Comparison of ENCODE assay signal across 15 cellular contexts in genomic region chr15:99635794-99636193, GRCh38.
A peak's percentile ranks its signal among the peaks of the same experiment; 100 is the strongest.
DNase-seq lines count a peak whose midpoint lies in the region; ATAC-seq and TF ChIP-seq lines count a peak whose summit lies in the region.
"Had no signal": no experiment of that assay in that cellular context is flagged by ENCODE, and none has a peak within 500 bp of the region (broad histone marks: within the 10 kb centered on the region; RNA-seq: fewer than 3 reads in every experiment).

No MANE protein-coding gene starts in this region.

- no peaks in the 10 kb centered on the region for H3K9me3 ChIP-seq in lung (ENCODE audit: control insufficient read depth in 2 of 2, insufficient read depth in 1 of 2, low read length in 1 of 2)
- H3K9me3 ChIP-seq: ascending aorta had no signal

- WGBS in lung, 2 donors = 73 to 95% methylated on average over 5 of the region's 5 CpGs

- H3K27me3 Mint-ChIP-seq in activated CD4-positive, alpha-beta T cell treated with anti-CD3 and anti-CD28 coated beads for 36 hours = no peaks in the 10 kb centered on the region

- H3K4me1 ChIP-seq in lung (ENCODE audit: control insufficient read depth in 2 of 2, insufficient read depth in 2 of 2, low read length in 2 of 2) = peaks cover 0 to 16% of the 10 kb centered on the region in 2 donors

- CTCF ChIA-PET in activated CD4-positive, alpha-beta T cell treated with anti-CD3 and anti-CD28 coated beads for 36 hours (lab: Charles Lee) = no interaction called here

- H3K4me3 ChIP-seq in lung = no peak overlapping the region
- H3K4me3 ChIP-seq: ascending aorta had no signal

- H3K27ac Mint-ChIP-seq in activated CD4-positive, alpha-beta T cell treated with anti-CD3 and anti-CD28 coated beads for 36 hours = no peak overlapping the region

- peaks cover 37% of the 10 kb centered on the region for H3K36me3 Mint-ChIP-seq in activated CD4-positive, alpha-beta T cell treated with anti-CD3 and anti-CD28 coated beads for 36 hours (ENCODE audit: low read depth)

- TF ChIP-seq CTCF in lung (IDR thresholded peaks at IDR 0.05; ENCODE audit: control extremely low read depth, extremely low read depth) = no peak
- no peak for TF ChIP-seq CTCF in omental fat pad (IDR thresholded peaks at IDR 0.05)

- no peak overlapping the region for H3K27ac ChIP-seq in lung (ENCODE audit: low read depth in 1 of 2, low read length in 1 of 2)
- H3K27ac ChIP-seq: ascending aorta had no signal

- H3K36me3 ChIP-seq in lung (ENCODE audit: control insufficient read depth in 2 of 2, insufficient read depth in 2 of 2, low read length in 2 of 2) = no peaks in the 10 kb centered on the region

- no peak for DNase-seq in activated CD4-positive, alpha-beta T cell treated with anti-CD3 and anti-CD28 coated beads for 36 hours
- no peak for DNase-seq in activated CD4-positive, alpha-beta T cell treated with anti-CD3 and anti-CD28 coated beads, Interleukin-2, amount 50 U/mL, for 4 hours
- DNase-seq in lung (ENCODE audit: low spot score) (no peak), head of caudate nucleus (no peak), NCI-H446 (lab: John Stamatoyannopoulos, UW) (no peak), omental fat pad (ENCODE audit: low spot score) (no peak)
- DNase-seq: Calu3; IMR-90; mesenchymal stem cell; NCI-H187 treated with DMSO at 0.1 percent for 48 hours; OCI-M1; stimulated activated CD4-positive, alpha-beta T cell treated with anti-CD3 and anti-CD28 coated beads, Interleukin-4, amount 100 ng/mL, for 24 hours had no signal

- H3K27me3 ChIP-seq in lung (ENCODE audit: control insufficient read depth, insufficient read depth) = no peaks in the 10 kb centered on the region
- H3K27me3 ChIP-seq: ascending aorta had no signal

- H3K4me1 Mint-ChIP-seq in activated CD4-positive, alpha-beta T cell treated with anti-CD3 and anti-CD28 coated beads for 36 hours = peaks cover 15% of the 10 kb centered on the region

- no peak overlapping the region for H3K4me3 Mint-ChIP-seq in activated CD4-positive, alpha-beta T cell treated with anti-CD3 and anti-CD28 coated beads for 36 hours

- ATAC-seq in activated CD4-positive, alpha-beta T cell treated with anti-CD3 and anti-CD28 coated beads for 36 hours = peak; percentile 42
- ATAC-seq in GM21528 (IDR thresholded peaks at IDR 0.05; ENCODE audit: low FRiP score, unreplicated experiment) (peak; percentile 53), HG03342 (IDR thresholded peaks at IDR 0.05; ENCODE audit: unreplicated experiment) (peak; percentile 57), lung (ENCODE audit: insufficient read depth, low FRiP score) (peak; percentile 58), omental fat pad (ENCODE audit: low FRiP score) (no peak)

- peaks cover 5% of the 10 kb centered on the region for H3K9me3 Mint-ChIP-seq in activated CD4-positive, alpha-beta T cell treated with anti-CD3 and anti-CD28 coated beads for 36 hours (ENCODE audit: low read depth)

- intact Hi-C loops in activated CD4-positive, alpha-beta T cell treated with anti-CD3 and anti-CD28 coated beads for 36 hours (cut with DNase I, micrococcal nuclease) = no loop called here
- intact Hi-C loops in head of caudate nucleus (cut with DNase I) = no loop called here

- POLR2A ChIA-PET in activated CD4-positive, alpha-beta T cell treated with anti-CD3 and anti-CD28 coated beads for 36 hours (lab: Charles Lee) = no interaction called here
